ENCODE assay signal across 8 cellular contexts in genomic region chr16:89322381-89323119, GRCh38.
DNase-seq lines count a peak whose midpoint lies in the region; FAIRE-seq and TF ChIP-seq lines count a peak whose summit lies in the region.

No MANE protein-coding gene starts in this region.

- TF ChIP-seq CTCF in 22Rv1 (IDR thresholded peaks at IDR 0.05) = no peak
- no peak for TF ChIP-seq CTCF in epithelial cell of esophagus (IDR thresholded peaks at IDR 0.05; ENCODE audit: insufficient read depth, low read depth, low read length, missing control alignments)
- no peak for TF ChIP-seq CTCF in neural crest cell (conservative IDR thresholded peaks at IDR 0.05)
- TF ChIP-seq CTCF in GM10266 (IDR thresholded peaks at IDR 0.05; ENCODE audit: control insufficient read depth, insufficient read depth, low read depth, missing control alignments) = no peak

- peaks cover 86% of the 10 kb centered on the region for H3K4me1 ChIP-seq in GM23248 (ENCODE audit: insufficient read depth)

- DNase-seq in GM23248 (peak; percentile 91), RCC 7860 (ENCODE audit: low spot score) (peak; percentile 44), epithelial cell of esophagus (ENCODE audit: low read depth) (peak; percentile 41), neural crest cell (ENCODE audit: low read depth, low spot score) (peak; percentile 39), GOT3 (lab: John Stamatoyannopoulos, UW) (no peak), GM10266 (ENCODE audit: extremely low spot score) (no peak)
- DNase-seq in stimulated activated CD4-positive, alpha-beta T cell treated with anti-CD3 and anti-CD28 coated beads, Interleukin-4, amount 100 ng/mL, for 4 hours = no peak

- H3K36me3 ChIP-seq in GM23248 (ENCODE audit: low read depth) = no peaks in the 10 kb centered on the region

- H3K9ac ChIP-seq in GM23248 = peak overlapping the region; percentile 62

- peak overlapping the region; percentile 84 for H3K4me3 Mint-ChIP-seq in neural crest cell

- 20% methylated on average over 17 of the region's 17 CpGs for WGBS in GM23248 (ENCODE audit: low coverage in 1 of 2, low lambda C conversion rate in 2 of 2, missing lambda C conversion rate in 2 of 2), 2 experiments

- peak overlapping the region; percentile 30 for H3K4me2 ChIP-seq in GM23248 (ENCODE audit: unreplicated experiment)

- H3F3A ChIP-seq in GM23248 (ENCODE audit: insufficient read depth) = peaks cover 54% of the 10 kb centered on the region

- no peaks in the 10 kb centered on the region for H3K9me2 ChIP-seq in GM23248 (ENCODE audit: insufficient read depth)

- H3K4me1 Mint-ChIP-seq in neural crest cell = peaks cover 88% of the 10 kb centered on the region

- peaks cover 3% of the 10 kb centered on the region for H3K27me3 Mint-ChIP-seq in neural crest cell (ENCODE audit: low read depth)

- peak overlapping the region; percentile 98 for H3K27ac Mint-ChIP-seq in neural crest cell (ENCODE audit: unreplicated experiment)

- no peaks in the 10 kb centered on the region for H3K9me3 ChIP-seq in GM23248 (ENCODE audit: low read depth)

- H3K9me3 Mint-ChIP-seq in neural crest cell = no peaks in the 10 kb centered on the region

- H3K4me3 ChIP-seq in GM23248 (no peak overlapping the region), epithelial cell of esophagus (ENCODE audit: low read length) (no peak overlapping the region)

- in situ Hi-C loops in GM23248 (cut with MboI) = no loop called here

- H3K27me3 ChIP-seq in GM23248 (replicated peaks; ENCODE audit: insufficient read depth) = no peaks in the 10 kb centered on the region

- no peak overlapping the region for H2AFZ ChIP-seq in GM23248

- H3K27ac ChIP-seq in 22Rv1 = peak overlapping the region; percentile 63
- peak overlapping the region; percentile 87 for H3K27ac ChIP-seq in GM23248

- FAIRE-seq in RCC 7860 (lab: Jason Lieb, UNC) = no peak

- H3K79me2 ChIP-seq in GM23248 (ENCODE audit: insufficient read depth) = peaks cover 100% of the 10 kb centered on the region

- H3K36me3 Mint-ChIP-seq in neural crest cell (ENCODE audit: low read depth) = no peaks in the 10 kb centered on the region

- H4K20me1 ChIP-seq in GM23248 (ENCODE audit: insufficient read depth) = peaks cover 2% of the 10 kb centered on the region; the same call in 1 of the 2 replicates

Comparison
In these comparisons a context has a peak if more than half of its experiments do, and no peak if none do; other contexts are left out.
1. DNase-seq: peak in GM23248 (single experiment), RCC 7860 (single experiment), epithelial cell of esophagus (single experiment) and neural crest cell (single experiment); none in stimulated activated CD4-positive, alpha-beta T cell treated with anti-CD3 and anti-CD28 coated beads, Interleukin-4, amount 100 ng/mL, for 4 hours (0 of 2), GOT3 (single experiment) and GM10266 (single experiment).